Comparison of ENCODE assay signal across 18 cellular contexts in the genomic region with DNA sequence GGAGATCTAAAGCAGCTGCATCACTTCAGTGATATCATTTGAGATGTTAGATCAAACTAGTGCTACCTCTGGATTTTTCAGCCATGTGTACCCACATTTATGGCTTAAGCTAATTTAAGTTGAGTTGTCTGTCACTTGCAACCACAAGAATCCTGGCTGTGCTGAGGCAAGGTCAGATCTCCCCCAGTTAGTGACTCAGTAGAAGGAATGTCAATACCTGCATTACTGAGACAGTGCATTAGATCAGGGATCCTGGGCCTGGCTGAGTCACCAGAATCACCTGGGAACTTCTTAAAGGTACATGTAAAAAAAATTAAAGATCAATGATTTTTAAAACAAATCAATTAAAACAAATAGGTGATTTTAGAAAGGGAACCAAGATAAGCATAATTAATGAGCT.
"Had no signal": no experiment of that assay in that cellular context is flagged by ENCODE, and none has a peak within 500 bp of the region (broad histone marks: within the 10 kb centered on the region; RNA-seq: fewer than 3 reads in every experiment).

No MANE protein-coding gene starts in this region.

- H3K27me3 Mint-ChIP-seq: effector memory CD8-positive, alpha-beta T cell had no signal

- H3K36me3 ChIP-seq: gastrocnemius medialis, heart right ventricle, tibial artery had no signal

- H3K36me3 Mint-ChIP-seq: mesothelial cell of epicardium had no signal

- ATAC-seq: activated naive CD8-positive, alpha-beta T cell treated with anti-CD3 and anti-CD28 coated beads, Interleukin-2, amount 50 U/mL, for 24 hours; effector memory CD8-positive, alpha-beta T cell; gastrocnemius medialis; heart right ventricle; right cardiac atrium had no signal

- H3K4me1 Mint-ChIP-seq: activated naive CD8-positive, alpha-beta T cell treated with anti-CD3 and anti-CD28 coated beads, Interleukin-2, amount 50 U/mL, for 24 hours; nephron progenitor cell had no signal

- DNase-seq: activated CD4-positive, CD25-positive, alpha-beta regulatory T cell treated with anti-CD3 and anti-CD28 coated beads, Interleukin-2, amount 50 U/mL, for 72 hours; activated naive CD4-positive, alpha-beta T cell treated with anti-CD3 and anti-CD28 coated beads for 36 hours; activated naive CD8-positive, alpha-beta T cell treated with anti-CD3 and anti-CD28 coated beads, Interleukin-2, amount 50 U/mL, for 24 hours; aorta; dermis blood vessel endothelial cell; effector memory CD8-positive, alpha-beta T cell; gastrocnemius medialis; heart right ventricle; nephron progenitor cell; right cardiac atrium; stimulated activated CD4-positive, alpha-beta T cell treated with anti-CD3 and anti-CD28 coated beads, Interleukin-4, amount 100 ng/mL, for 24 hours; stimulated activated naive CD4-positive, alpha-beta T cell; tibial artery had no signal

- FAIRE-seq: islet of Langerhans had no signal

- H3K4me1 ChIP-seq: gastrocnemius medialis, heart right ventricle, tibial artery had no signal

- H3K27me3 ChIP-seq: gastrocnemius medialis, heart right ventricle, tibial artery had no signal

- H3K27ac ChIP-seq: gastrocnemius medialis, heart right ventricle, skin epidermis, tibial artery had no signal

- H3K27ac Mint-ChIP-seq: activated naive CD4-positive, alpha-beta T cell treated with anti-CD3 and anti-CD28 coated beads for 36 hours; activated naive CD8-positive, alpha-beta T cell treated with anti-CD3 and anti-CD28 coated beads, Interleukin-2, amount 50 U/mL, for 24 hours; activated T-helper 2 cell treated with anti-CD3 and anti-CD28 coated beads, Interferon-gamma antibody, Interleukin-2, Interleukin-4, amounts not matched to agents 10 μg/mL and 5 μg/mL and 100 μg/mL, durations not matched to agents 14 hours and 24 hours and 36 hours; effector memory CD8-positive, alpha-beta T cell; mesothelial cell of epicardium; nephron progenitor cell; progenitor cell of endocrine pancreas had no signal

- H3K4me3 ChIP-seq: gastrocnemius medialis, heart right ventricle, skin epidermis, tibial artery had no signal

- H3K9me3 ChIP-seq: gastrocnemius medialis, heart right ventricle, tibial artery had no signal

- H3K9me3 Mint-ChIP-seq: activated naive CD4-positive, alpha-beta T cell treated with anti-CD3 and anti-CD28 coated beads for 36 hours; activated naive CD8-positive, alpha-beta T cell treated with anti-CD3 and anti-CD28 coated beads, Interleukin-2, amount 50 U/mL, for 24 hours; activated T-helper 2 cell treated with anti-CD3 and anti-CD28 coated beads, Interferon-gamma antibody, Interleukin-2, Interleukin-4, amounts not matched to agents 10 μg/mL and 5 μg/mL and 100 μg/mL, durations not matched to agents 14 hours and 24 hours and 36 hours had no signal

- H3K4me3 Mint-ChIP-seq: activated naive CD4-positive, alpha-beta T cell treated with anti-CD3 and anti-CD28 coated beads for 36 hours; activated naive CD8-positive, alpha-beta T cell treated with anti-CD3 and anti-CD28 coated beads, Interleukin-2, amount 50 U/mL, for 24 hours; effector memory CD8-positive, alpha-beta T cell; mesothelial cell of epicardium; nephron progenitor cell had no signal
